8 cellular contexts compared by ENCODE assay signal in genomic region chr1:234955107-234955731, GRCh38.
DNase-seq lines count a peak whose midpoint lies in the region; ATAC-seq, FAIRE-seq and TF ChIP-seq lines count a peak whose summit lies in the region.

No MANE protein-coding gene starts in this region.

- H3K27ac ChIP-seq in HepG2 (ENCODE audit: extremely low read length, insufficient read depth, low read length) (peak overlapping the region; percentile 100), suprapubic skin (peak overlapping the region; percentile 47)

- H3K27me3 ChIP-seq in adipocyte (replicated peaks; ENCODE audit: control insufficient read depth, insufficient read depth, low read length), result no peaks in the 10 kb centered on the region
- no peaks in the 10 kb centered on the region for H3K27me3 ChIP-seq in HepG2 (ENCODE audit: control insufficient read depth in 1 of 2, insufficient read depth in 2 of 2, low read length in 2 of 2)
- no peaks in the 10 kb centered on the region for H3K27me3 ChIP-seq in suprapubic skin

- H2AFZ ChIP-seq in HepG2 (ENCODE audit: low read length), result no peak overlapping the region

- 32% methylated on average over 11 of the region's 11 CpGs for WGBS in HepG2 (ENCODE audit: low lambda C conversion rate)
- 61% methylated on average over 11 of the region's 11 CpGs for WGBS in suprapubic skin

- peak overlapping the region; percentile 60 for H3K4me2 ChIP-seq in HepG2 (ENCODE audit: low read depth, low read length)

- H4K20me1 ChIP-seq in HepG2 (ENCODE audit: insufficient read depth, low read length), result no peaks in the 10 kb centered on the region

- no peak; a peak in 1 of 4 replicates for TF ChIP-seq EP300 in HepG2 (IDR thresholded peaks at IDR 0.05; ENCODE audit: low read depth in 2 of 2, low read length in 2 of 2)
- peak; percentile 51 for TF ChIP-seq EP300 in HepG2 (CRISPR knock-in tag; IDR thresholded peaks at IDR 0.05; ENCODE audit: borderline replicate concordance)
- no peak for TF ChIP-seq EP300 in suprapubic skin (IDR thresholded peaks at IDR 0.05)

- peaks cover 34% of the 10 kb centered on the region for H3K4me1 ChIP-seq in adipocyte (ENCODE audit: control insufficient read depth, insufficient read depth, low read length)
- H3K4me1 ChIP-seq in HepG2 (ENCODE audit: insufficient read depth, low read length), result peaks cover 85% of the 10 kb centered on the region
- H3K4me1 ChIP-seq in suprapubic skin, result peaks cover 7% of the 10 kb centered on the region

- POLR2A ChIA-PET in HepG2 (lab: Yijun Ruan, JAX), result interaction anchor here (0.6 to 13.1 kb wide), 19 partner anchors 9 to 354 kb away, joined by 3 to 657 read pairs (median 7); partner anchors contain the start of gene IRF2BP2

- no TSS peak for BruUV-seq in HepG2 (replicated peaks; lab: Mats Ljungman, UMichigan)

- ATAC-seq in GM18498 (IDR thresholded peaks at IDR 0.05; ENCODE audit: unreplicated experiment) (peak; percentile 48), HepG2 (peak; percentile 2; the same call in 1 of the 3 replicates), HG03139 (IDR thresholded peaks at IDR 0.05; ENCODE audit: unreplicated experiment) (no peak)

- no peaks in the 10 kb centered on the region for H3K9me3 ChIP-seq in adipocyte (ENCODE audit: control insufficient read depth, low read length)
- no peaks in the 10 kb centered on the region for H3K9me3 ChIP-seq in HepG2 (ENCODE audit: low read length)
- no peaks in the 10 kb centered on the region for H3K9me3 ChIP-seq in suprapubic skin

- in situ Hi-C loops in HepG2 (cut with HindIII; ENCODE audit: extremely low pct_ligation_motif_present, low pct_unique_long_range_greater_than_20kb), result loop anchor here (5.0 to 10.0 kb wide), 3 partner anchors 78 to 343 kb away; partner anchors contain the start of gene IRF2BP2

- peak; percentile 89 for DNase-seq in LHCN-M2 (ENCODE audit: low read depth)
- DNase-seq in adipocyte (ENCODE audit: low read depth), result no peak
- DNase-seq in HepG2 (ENCODE audit: low spot score), result no peak
- peak; percentile 76 to 77 for DNase-seq in suprapubic skin (ENCODE audit: low spot score in 2 of 2)
- no peak for DNase-seq in NCI-H748 treated with DMSO at 0.1 percent for 48 hours (lab: John Stamatoyannopoulos, UW)
- no peak for DNase-seq in stimulated activated CD4-positive, alpha-beta T cell treated with anti-CD3 and anti-CD28 coated beads, Interleukin-2, amount 100 ng/mL, for 24 hours

- TF ChIP-seq RAD21 in HepG2 (CRISPR knock-in tag; IDR thresholded peaks at IDR 0.05), result 0 out of 2 replicates have a peak, but pooled peaks have one; percentile 10

- 0 out of 4 replicates have a peak, but pooled peaks of 1 of the 2 experiments have one; percentile 36 for TF ChIP-seq POLR2A in HepG2 (IDR thresholded peaks at IDR 0.05; ENCODE audit: insufficient read depth in 1 of 2, low read depth in 2 of 2, low read length in 2 of 2)
- no peak for TF ChIP-seq POLR2A in suprapubic skin (IDR thresholded peaks at IDR 0.05)

- H3K36me3 ChIP-seq in adipocyte (ENCODE audit: control insufficient read depth, insufficient read depth, low read length, severe bottlenecking), result no peaks in the 10 kb centered on the region
- H3K36me3 ChIP-seq in HepG2 (replicated peaks in 1 of 2; ENCODE audit: control insufficient read depth in 1 of 2, insufficient read depth in 2 of 2, low read length in 2 of 2), result no peaks in the 10 kb centered on the region
- H3K36me3 ChIP-seq in suprapubic skin, result no peaks in the 10 kb centered on the region

- CTCF ChIA-PET in HepG2 (lab: Yijun Ruan, JAX; ENCODE audit: low intra/inter-chr PET ratio, low total read pairs), result no interaction called here

- TF ChIP-seq CTCF in HepG2 (CRISPR knock-in tag; IDR thresholded peaks at IDR 0.05) (peak; percentile 5; the same call in 1 of the 2 replicates), suprapubic skin (IDR thresholded peaks at IDR 0.05) (no peak)

- peak; percentile 57 for FAIRE-seq in HepG2 (lab: Jason Lieb, UNC)

- intact Hi-C loops in HepG2 (cut with micrococcal nuclease; ENCODE audit: unreplicated experiment), result loop anchor here (5.0 kb wide), 1 partner anchor 33 kb away; no protein-coding TSS in a partner anchor

- peak overlapping the region; percentile 78 for H3K9ac ChIP-seq in adipocyte (ENCODE audit: low read length)
- H3K9ac ChIP-seq in HepG2 (ENCODE audit: insufficient read depth, low read depth, low read length), result peak overlapping the region; percentile 52

- H3K79me2 ChIP-seq in HepG2 (ENCODE audit: insufficient read depth, low read length), result no peaks in the 10 kb centered on the region

- H3K4me3 ChIP-seq in adipocyte (ENCODE audit: low read length), result peak overlapping the region; percentile 65
- peak overlapping the region in 1 of 3 experiments; percentile 5; a peak in 1 of 6 replicates for H3K4me3 ChIP-seq in HepG2 (replicated peaks in 1 of 3; ENCODE audit: insufficient read depth in 1 of 3, low read depth in 2 of 3, low read length in 3 of 3)
- no peak overlapping the region for H3K4me3 ChIP-seq in suprapubic skin

TF ChIP-seq in HepG2, 621 proteins besides CTCF, POLR2A, EP300 and RAD21 (continues in another document):
- TF ChIP-seq DNMT1 (CRISPR knock-in tag; IDR thresholded peaks at IDR 0.05) (no peak), SNRNP70 (IDR thresholded peaks at IDR 0.05; ENCODE audit: low read depth, low read length) (no peak), THAP8 (CRISPR knock-in tag; IDR thresholded peaks at IDR 0.05; ENCODE audit: borderline replicate concordance) (no peak), EED (CRISPR knock-in tag; IDR thresholded peaks at IDR 0.05) (no peak), KLF11 (CRISPR knock-in tag; IDR thresholded peaks at IDR 0.05) (no peak), GPN1 (CRISPR knock-in tag; IDR thresholded peaks at IDR 0.05; ENCODE audit: borderline replicate concordance) (no peak), BCLAF1 (IDR thresholded peaks at IDR 0.05) (no peak), ZNF3 (CRISPR knock-in tag; IDR thresholded peaks at IDR 0.05) (no peak), PRDM10 (CRISPR knock-in tag; IDR thresholded peaks at IDR 0.05; ENCODE audit: low read depth) (no peak), PCBP1 (IDR thresholded peaks at IDR 0.05; ENCODE audit: borderline replicate concordance, low read depth, low read length) (no peak), ASH2L (IDR thresholded peaks at IDR 0.05; ENCODE audit: insufficient read length, low read depth, low read length) (no peak)

Comparison
In these comparisons a context has a peak if more than half of its experiments do, and no peak if none do; other contexts are left out.
1. DNase-seq: peak in LHCN-M2 (single experiment) and suprapubic skin (2 of 2); none in adipocyte (single experiment), HepG2 (single experiment), NCI-H748 treated with DMSO at 0.1 percent for 48 hours (single experiment) and stimulated activated CD4-positive, alpha-beta T cell treated with anti-CD3 and anti-CD28 coated beads, Interleukin-2, amount 100 ng/mL, for 24 hours (0 of 2).